13 cellular contexts compared by ENCODE assay signal in genomic region chr3:38538773-38539353, GRCh38.
"Had no signal": no experiment of that assay in that cellular context is flagged by ENCODE, and none has a peak within 500 bp of the region (broad histone marks: within the 10 kb centered on the region; RNA-seq: fewer than 3 reads in every experiment).

No MANE protein-coding gene starts in this region.

- H3K9ac ChIP-seq: neural progenitor cell had no signal

- H3K4me1 Mint-ChIP-seq: activated CD4-positive, alpha-beta memory T cell treated with anti-CD3 and anti-CD28 coated beads, Interleukin-2, amount 10 ng/mL, durations not matched to agents 7 days and 5 days; neural progenitor cell; stimulated activated effector memory CD8-positive, alpha-beta T cell treated with anti-CD3 and anti-CD28 coated beads, Interleukin-12 subunit alpha, Interleukin-12 subunit beta, amount 100 ng/mL, for 72 hours had no signal

- H3K4me3 ChIP-seq: ascending aorta, esophagus squamous epithelium, neural progenitor cell, pancreas, skin epidermis had no signal

- H3K4me1 ChIP-seq: ascending aorta, esophagus squamous epithelium, neural progenitor cell, pancreas had no signal

- H3K9me3 Mint-ChIP-seq: activated CD4-positive, alpha-beta memory T cell treated with anti-CD3 and anti-CD28 coated beads, Interleukin-2, amount 10 ng/mL, durations not matched to agents 7 days and 5 days; activated naive CD8-positive, alpha-beta T cell treated with anti-CD3 and anti-CD28 coated beads for 36 hours; stimulated activated effector memory CD8-positive, alpha-beta T cell treated with anti-CD3 and anti-CD28 coated beads, Interleukin-12 subunit alpha, Interleukin-12 subunit beta, amount 100 ng/mL, for 72 hours had no signal

- ATAC-seq: pancreas; stimulated activated effector memory CD8-positive, alpha-beta T cell treated with anti-CD3 and anti-CD28 coated beads, Interleukin-12 subunit alpha, Interleukin-12 subunit beta, amount 100 ng/mL, for 72 hours had no signal

- H3K27me3 ChIP-seq: ascending aorta, esophagus squamous epithelium, neural progenitor cell, pancreas had no signal

- H3K4me3 Mint-ChIP-seq: activated CD4-positive, alpha-beta memory T cell treated with anti-CD3 and anti-CD28 coated beads, Interleukin-2, amount 10 ng/mL, durations not matched to agents 7 days and 5 days; activated naive CD8-positive, alpha-beta T cell treated with anti-CD3 and anti-CD28 coated beads for 36 hours; neural progenitor cell; stimulated activated effector memory CD8-positive, alpha-beta T cell treated with anti-CD3 and anti-CD28 coated beads, Interleukin-12 subunit alpha, Interleukin-12 subunit beta, amount 100 ng/mL, for 72 hours had no signal

- DNase-seq: activated CD4-positive, alpha-beta T cell treated with anti-CD3 and anti-CD28 coated beads for 1 hour; activated naive CD8-positive, alpha-beta T cell treated with anti-CD3 and anti-CD28 coated beads for 36 hours; esophagus squamous epithelium; glutamatergic neuron; mesendoderm; T-helper 9 cell; trophoblast cell had no signal

- H3K27ac Mint-ChIP-seq: activated CD4-positive, alpha-beta memory T cell treated with anti-CD3 and anti-CD28 coated beads, Interleukin-2, amount 10 ng/mL, durations not matched to agents 7 days and 5 days; activated naive CD8-positive, alpha-beta T cell treated with anti-CD3 and anti-CD28 coated beads for 36 hours; neural progenitor cell; stimulated activated effector memory CD8-positive, alpha-beta T cell treated with anti-CD3 and anti-CD28 coated beads, Interleukin-12 subunit alpha, Interleukin-12 subunit beta, amount 100 ng/mL, for 72 hours had no signal

- H3K9me3 ChIP-seq: ascending aorta, esophagus squamous epithelium, pancreas had no signal

- H3K27me3 Mint-ChIP-seq: activated CD4-positive, alpha-beta memory T cell treated with anti-CD3 and anti-CD28 coated beads, Interleukin-2, amount 10 ng/mL, durations not matched to agents 7 days and 5 days; activated naive CD8-positive, alpha-beta T cell treated with anti-CD3 and anti-CD28 coated beads for 36 hours had no signal

- H3K36me3 ChIP-seq: neural progenitor cell, pancreas had no signal
